Comparison of ENCODE assay signal across 8 cellular contexts in the genomic region with DNA sequence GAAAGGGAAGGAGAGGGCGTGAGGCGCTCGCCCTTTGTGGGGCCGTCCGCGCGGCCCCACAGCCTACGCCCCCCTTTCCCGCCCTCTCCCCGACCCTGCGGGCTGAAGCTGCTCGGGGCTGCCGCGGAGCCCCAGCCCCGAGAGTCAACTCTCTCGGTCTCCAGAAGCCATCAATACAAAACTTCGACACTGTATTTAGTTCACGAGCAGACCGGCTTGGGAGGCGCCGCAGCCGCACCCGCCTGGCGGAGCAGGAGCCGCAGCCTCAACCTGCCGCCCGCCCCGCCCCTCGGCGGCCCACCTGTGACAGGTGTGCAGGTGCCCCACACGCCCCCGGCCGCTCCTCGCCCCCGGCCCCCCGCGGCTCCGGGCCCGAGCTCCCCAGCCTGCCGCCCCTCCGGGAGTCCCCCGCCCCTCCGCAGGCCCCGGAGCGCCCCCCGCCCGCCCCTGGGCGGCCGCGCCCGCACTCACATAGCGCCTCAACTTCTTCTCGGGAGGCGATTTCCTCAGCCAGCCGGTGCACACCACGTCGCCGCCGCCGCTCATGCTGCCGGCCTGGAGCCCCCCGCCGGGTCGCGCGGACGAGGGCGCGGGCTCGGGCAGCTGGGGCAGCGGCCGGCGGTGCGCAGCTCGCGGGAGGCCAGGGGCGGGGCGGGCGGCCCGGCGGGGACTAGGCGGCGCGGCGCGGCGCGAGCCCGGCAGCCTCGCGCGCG. TPM values are rescaled to one million over a fixed set of nuclear protein-coding genes. Genes with fewer than 3 reads are reported as not detected.
A peak's percentile ranks its signal among the peaks of the same experiment; 100 is the strongest.
DNase-seq lines count a peak whose midpoint lies in the region; ATAC-seq, FAIRE-seq and TF ChIP-seq lines count a peak whose summit lies in the region.

Gene GAB2, minus strand, starts transcription at position 646 of the 713 bp plus-strand sequence. Its CDS starts 100 bp downstream, at position 546.

- dilution Hi-C loops in endothelial cell of umbilical vein (cut with MboI; ENCODE audit: extremely low pct_ligation_motif_present, low sequenced_read_pairs) = no loop called here

- peak within 1 kb of the TSS; percentile 38 for H2AFZ ChIP-seq in endothelial cell of umbilical vein (ENCODE audit: low read depth, low read length)

- ATAC-seq in activated CD8-positive, alpha-beta memory T cell treated with anti-CD3 and anti-CD28 coated beads, Interleukin-2, amount 10 ng/mL, durations not matched to agents 7 days and 5 days = no peak
- peak; percentile 14 for ATAC-seq in HG03139 (IDR thresholded peaks at IDR 0.05; ENCODE audit: unreplicated experiment)

- TF ChIP-seq CTCF in endothelial cell of umbilical vein (IDR thresholded peaks at IDR 0.05; ENCODE audit: extremely low read depth in 1 of 2, insufficient read depth in 1 of 2, low read depth in 1 of 2, low read length in 2 of 2) = no peak

- peak within 1 kb of the TSS; percentile 99 for H3K9ac ChIP-seq in endothelial cell of umbilical vein (replicated peaks; ENCODE audit: extremely low read depth, insufficient read depth, low read length)

- H4K20me1 ChIP-seq in endothelial cell of umbilical vein (replicated peaks; ENCODE audit: control insufficient read depth, extremely low read depth, insufficient read depth, low read length) = no peaks in the 10 kb centered on the region

- H3K27me3 ChIP-seq in endothelial cell of umbilical vein (ENCODE audit: control insufficient read depth in 2 of 2, insufficient read depth in 2 of 2, low read length in 2 of 2) = no peaks in the 10 kb centered on the region

- TF ChIP-seq POLR2A in endothelial cell of umbilical vein (IDR thresholded peaks at IDR 0.05; ENCODE audit: low read depth, low read length) = peak; percentile 60

- peaks cover 56% of the 10 kb centered on the region for H3K4me1 Mint-ChIP-seq in activated CD8-positive, alpha-beta memory T cell treated with anti-CD3 and anti-CD28 coated beads, Interleukin-2, amount 10 ng/mL, durations not matched to agents 7 days and 5 days

- FAIRE-seq in endothelial cell of umbilical vein (lab: Jason Lieb, UNC) = no peak

- H3K4me1 ChIP-seq in endothelial cell of umbilical vein (ENCODE audit: control insufficient read depth, extremely low read depth, insufficient read depth, low read length) = peaks cover 46% of the 10 kb centered on the region

- no TSS peak for BruUV-seq in endothelial cell of umbilical vein (replicated peaks; lab: Mats Ljungman, UMichigan)

- intact Hi-C loops in endothelial cell of umbilical vein (cut with micrococcal nuclease) = loop anchor here (2.0 to 5.0 kb wide), 5 partner anchors 65 to 595 kb away; partner anchors contain the start of genes AAMDC, ALG8, KCTD21 and NDUFC2

- H3K4me2 ChIP-seq in endothelial cell of umbilical vein (ENCODE audit: insufficient read depth, low read length) = peak within 1 kb of the TSS; percentile 89

- no peak for DNase-seq in activated CD8-positive, alpha-beta memory T cell treated with anti-CD3 and anti-CD28 coated beads, Interleukin-2, amount 10 ng/mL, durations not matched to agents 7 days and 5 days
- no peak for DNase-seq in activated CD8-positive, alpha-beta memory T cell treated with anti-CD3 and anti-CD28 coated beads for 24 hours
- DNase-seq in T-helper 9 cell = peak; percentile 27
- DNase-seq in endothelial cell of umbilical vein (ENCODE audit: low read depth, low spot score) = peak; percentile 16
- DNase-seq in myocyte (ENCODE audit: low read depth) = no peak
- no peak for DNase-seq in NCI-H1930 (lab: John Stamatoyannopoulos, UW)
- DNase-seq in LoVo (ENCODE audit: low spot score) = no peak

- CTCF ChIA-PET in activated CD8-positive, alpha-beta memory T cell treated with anti-CD3 and anti-CD28 coated beads, Interleukin-2, amount 10 ng/mL, durations not matched to agents 7 days and 5 days (lab: Charles Lee) = interaction anchor here (0.9 to 9.4 kb wide), 23 partner anchors 10 to 423 kb away, joined by 3 to 115 read pairs (median 5); partner anchors contain the start of genes ALG8, INTS4 and NARS2
- CTCF ChIA-PET in endothelial cell of umbilical vein (lab: Charles Lee) = interaction anchor here (0.6 to 8.8 kb wide), 13 partner anchors 12 to 268 kb away, joined by 3 to 190 read pairs (median 4); no protein-coding TSS in a partner anchor

- H3K27me3 Mint-ChIP-seq in activated CD8-positive, alpha-beta memory T cell treated with anti-CD3 and anti-CD28 coated beads, Interleukin-2, amount 10 ng/mL, durations not matched to agents 7 days and 5 days = peaks cover 18% of the 10 kb centered on the region

- peak within 1 kb of the TSS; percentile 40 to 91 (median 75) for H3K4me3 ChIP-seq in endothelial cell of umbilical vein (replicated peaks in 1 of 3; ENCODE audit: insufficient read depth in 1 of 3, low read depth in 1 of 3, low read length in 3 of 3)

- no peaks in the 10 kb centered on the region for H3K36me3 ChIP-seq in endothelial cell of umbilical vein (ENCODE audit: control insufficient read depth in 2 of 2, extremely low read depth in 1 of 2, insufficient read depth in 2 of 2, low read length in 2 of 2)

- peak within 1 kb of the TSS; percentile 91 for H3K4me3 Mint-ChIP-seq in activated CD8-positive, alpha-beta memory T cell treated with anti-CD3 and anti-CD28 coated beads, Interleukin-2, amount 10 ng/mL, durations not matched to agents 7 days and 5 days

- H3K27ac Mint-ChIP-seq in activated CD8-positive, alpha-beta memory T cell treated with anti-CD3 and anti-CD28 coated beads, Interleukin-2, amount 10 ng/mL, durations not matched to agents 7 days and 5 days = peak within 1 kb of the TSS; percentile 86

- POLR2A ChIA-PET in endothelial cell of umbilical vein (lab: Charles Lee) = interaction anchor here (1.6 to 1.9 kb wide), 2 partner anchors 143 to 147 kb away, joined by 6 to 10 read pairs; no protein-coding TSS in a partner anchor

- peaks cover 32% of the 10 kb centered on the region for H3K79me2 ChIP-seq in endothelial cell of umbilical vein (ENCODE audit: control insufficient read depth, insufficient read depth, low read length)

- no peaks in the 10 kb centered on the region for H3K9me3 ChIP-seq in endothelial cell of umbilical vein (replicated peaks; ENCODE audit: control insufficient read depth, insufficient read depth, low read length)

- H3K36me3 Mint-ChIP-seq in activated CD8-positive, alpha-beta memory T cell treated with anti-CD3 and anti-CD28 coated beads, Interleukin-2, amount 10 ng/mL, durations not matched to agents 7 days and 5 days = peaks cover 4% of the 10 kb centered on the region

- H3K9me1 ChIP-seq in endothelial cell of umbilical vein (replicated peaks; ENCODE audit: control insufficient read depth, extremely low read depth, insufficient read depth, low read length) = no peaks in the 10 kb centered on the region

- peak within 1 kb of the TSS; percentile 91 for H3K27ac ChIP-seq in endothelial cell of umbilical vein (ENCODE audit: insufficient read depth, low read depth, low read length)

- no peaks in the 10 kb centered on the region for H3K9me3 Mint-ChIP-seq in activated CD8-positive, alpha-beta memory T cell treated with anti-CD3 and anti-CD28 coated beads, Interleukin-2, amount 10 ng/mL, durations not matched to agents 7 days and 5 days (ENCODE audit: low read depth)

TF ChIP-seq in endothelial cell of umbilical vein, 7 proteins besides CTCF, POLR2A, EP300 and RAD21:
- TF ChIP-seq GATA2 (IDR thresholded peaks at IDR 0.05; ENCODE audit: insufficient read depth, insufficient read length, low read depth, low read length) (no peak), JUN (IDR thresholded peaks at IDR 0.05; ENCODE audit: borderline replicate concordance, insufficient read depth, insufficient read length, low read depth) (no peak), EZH2 (IDR thresholded peaks at IDR 0.05; ENCODE audit: borderline replicate concordance, low read depth, low read length, severe bottlenecking) (no peak), FOS (IDR thresholded peaks at IDR 0.05; ENCODE audit: borderline replicate concordance, insufficient read depth, low read length) (no peak), POLR2AphosphoS5 (IDR thresholded peaks at IDR 0.05; ENCODE audit: insufficient read depth, low read depth, low read length) (no peak), MYC (IDR thresholded peaks at IDR 0.05; ENCODE audit: low read depth, low read length) (no peak)
- TF ChIP-seq, protein P1, sequence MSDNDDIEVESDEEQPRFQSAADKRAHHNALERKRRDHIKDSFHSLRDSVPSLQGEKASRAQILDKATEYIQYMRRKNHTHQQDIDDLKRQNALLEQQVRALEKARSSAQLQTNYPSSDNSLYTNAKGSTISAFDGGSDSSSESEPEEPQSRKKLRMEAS (IDR thresholded peaks at IDR 0.05; ENCODE audit: insufficient read depth, insufficient read length) = no peak

RNA-seq across cellular contexts. Expression of gene GAB2, which starts in this region (rescaled TPM):
- total RNA-seq in activated CD8-positive, alpha-beta memory T cell treated with anti-CD3 and anti-CD28 coated beads, Interleukin-2, amount 10 ng/mL, durations not matched to agents 7 days and 5 days = 10 to 100 TPM; 23.8 to 29.9 TPM
- total RNA-seq in endothelial cell of umbilical vein (39.6 and 43.3 TPM in 2 replicates), myocyte (31.6 and 38.0 TPM in 2 replicates)
- 14.3 and 19.6 TPM in 2 replicates for polyA plus RNA-seq in endothelial cell of umbilical vein
- polyA plus RNA-seq in endothelial cell of umbilical vein (2011; cell fraction: cytosol; rRNA removed) = 18.3 and 19.8 TPM in 2 replicates
- 44.8 and 53.3 TPM in 2 replicates for polyA plus RNA-seq in endothelial cell of umbilical vein (2011; cell fraction: nucleus; rRNA removed)
- 27.7 and 27.8 TPM in 2 replicates for polyA plus RNA-seq in endothelial cell of umbilical vein (2012)
- polyA minus RNA-seq in endothelial cell of umbilical vein = 44.3 and 49.7 TPM in 2 replicates
- polyA minus RNA-seq in endothelial cell of umbilical vein (2011; cell fraction: cytosol; rRNA and poly(A)+ RNA removed) = 2.3 TPM
- polyA minus RNA-seq in endothelial cell of umbilical vein (2011; cell fraction: nucleus; rRNA and poly(A)+ RNA removed) = 42.4 and 56.5 TPM in 2 replicates
- 30.4 TPM for polyA plus RNA-seq in myocyte (2012)

Comparison
In these comparisons a context has a peak if more than half of its experiments do, and no peak if none do; other contexts are left out.
1. DNase-seq: peak in T-helper 9 cell (single experiment) and endothelial cell of umbilical vein (single experiment); none in activated CD8-positive, alpha-beta memory T cell treated with anti-CD3 and anti-CD28 coated beads, Interleukin-2, amount 10 ng/mL, durations not matched to agents 7 days and 5 days (single experiment), activated CD8-positive, alpha-beta memory T cell treated with anti-CD3 and anti-CD28 coated beads for 24 hours (single experiment), myocyte (single experiment), NCI-H1930 (0 of 2) and LoVo (single experiment).